In genomic region chr3:157131861-157132260, GRCh38 we compare ENCODE assay signal across 1 cellular context.
TF ChIP-seq lines count a peak whose summit lies in the region.

No MANE protein-coding gene starts in this region.

TF ChIP-seq in endothelial cell of umbilical vein, 7 proteins besides CTCF, POLR2A, EP300 and RAD21:
- TF ChIP-seq FOS (IDR thresholded peaks at IDR 0.05; ENCODE audit: borderline replicate concordance, insufficient read depth, low read length): peak; percentile 66
- TF ChIP-seq EZH2 (IDR thresholded peaks at IDR 0.05; ENCODE audit: borderline replicate concordance, low read depth, low read length, severe bottlenecking): no peak
- TF ChIP-seq POLR2AphosphoS5 (IDR thresholded peaks at IDR 0.05; ENCODE audit: insufficient read depth, low read depth, low read length): no peak
- TF ChIP-seq GATA2 (IDR thresholded peaks at IDR 0.05; ENCODE audit: insufficient read depth, insufficient read length, low read depth, low read length): peak; percentile 77
- TF ChIP-seq JUN (IDR thresholded peaks at IDR 0.05; ENCODE audit: borderline replicate concordance, insufficient read depth, insufficient read length, low read depth): no peak
